1 cellular context compared by ENCODE assay signal in the genomic region with DNA sequence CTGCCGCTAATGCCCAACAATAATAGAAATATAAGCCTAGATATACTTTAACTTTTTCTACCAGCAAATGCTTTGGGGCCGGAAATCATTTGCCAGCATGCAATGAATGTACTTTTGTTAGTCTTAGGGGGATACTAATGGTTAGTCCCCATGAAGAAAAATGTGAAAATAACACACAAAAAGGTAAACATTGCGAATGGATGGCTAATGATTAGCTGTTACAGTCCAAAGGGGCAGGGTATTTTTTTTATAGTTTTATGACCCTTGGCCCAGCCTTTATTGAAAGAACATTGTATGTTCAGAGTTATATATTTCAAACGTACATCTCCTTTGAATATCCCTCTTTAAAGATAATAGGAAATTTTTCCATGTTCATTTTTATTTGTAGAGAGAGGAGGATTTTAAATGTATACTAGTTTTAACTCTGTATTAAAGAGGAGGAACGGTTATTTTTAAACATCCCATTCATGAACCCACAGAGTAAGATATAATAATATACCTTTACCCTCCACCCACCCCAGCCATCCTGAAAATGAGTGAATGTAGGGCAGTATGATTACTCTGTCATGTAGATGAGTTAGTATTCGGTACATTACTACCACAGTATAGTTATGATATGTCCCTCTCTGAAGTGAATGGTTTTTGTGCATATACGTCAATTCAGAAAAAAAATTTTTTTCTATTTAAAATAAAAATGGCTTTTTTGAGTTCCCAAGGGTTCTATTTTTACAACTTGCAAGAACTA.
A peak's percentile ranks its signal among the peaks of the same experiment; 100 is the strongest.
TF ChIP-seq lines count a peak whose summit lies in the region.

No MANE protein-coding gene starts in this region.

TF ChIP-seq in HepG2, 621 proteins besides CTCF, POLR2A, EP300 and RAD21 (continued from another document and continues in another):
- TF ChIP-seq, protein P1, sequence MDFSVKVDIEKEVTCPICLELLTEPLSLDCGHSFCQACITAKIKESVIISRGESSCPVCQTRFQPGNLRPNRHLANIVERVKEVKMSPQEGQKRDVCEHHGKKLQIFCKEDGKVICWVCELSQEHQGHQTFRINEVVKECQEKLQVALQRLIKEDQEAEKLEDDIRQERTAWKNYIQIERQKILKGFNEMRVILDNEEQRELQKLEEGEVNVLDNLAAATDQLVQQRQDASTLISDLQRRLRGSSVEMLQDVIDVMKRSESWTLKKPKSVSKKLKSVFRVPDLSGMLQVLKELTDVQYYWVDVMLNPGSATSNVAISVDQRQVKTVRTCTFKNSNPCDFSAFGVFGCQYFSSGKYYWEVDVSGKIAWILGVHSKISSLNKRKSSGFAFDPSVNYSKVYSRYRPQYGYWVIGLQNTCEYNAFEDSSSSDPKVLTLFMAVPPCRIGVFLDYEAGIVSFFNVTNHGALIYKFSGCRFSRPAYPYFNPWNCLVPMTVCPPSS (IDR thresholded peaks at IDR 0.05), result no peak
- TF ChIP-seq FOXK1 (CRISPR knock-in tag; IDR thresholded peaks at IDR 0.05; ENCODE audit: borderline replicate concordance, low read depth) (peak; percentile 29; the same call in 1 of the 2 replicates), ZHX1 (CRISPR knock-in tag; IDR thresholded peaks at IDR 0.05; ENCODE audit: low read depth) (no peak), ARNTL (CRISPR knock-in tag; IDR thresholded peaks at IDR 0.05) (no peak), MIXL1 (CRISPR knock-in tag; IDR thresholded peaks at IDR 0.05) (peak; percentile 83), CEBPG (CRISPR knock-in tag; IDR thresholded peaks at IDR 0.05) (peak; percentile 71), KLF9 (CRISPR knock-in tag; IDR thresholded peaks at IDR 0.05; ENCODE audit: low read depth) (no peak), ISL2 (CRISPR knock-in tag; IDR thresholded peaks at IDR 0.05) (peak; percentile 89), BCL6 (CRISPR knock-in tag; IDR thresholded peaks at IDR 0.05) (peak; percentile 52), FOXP1 (IDR thresholded peaks at IDR 0.05) (no peak), FOXP1 (CRISPR knock-in tag; IDR thresholded peaks at IDR 0.05) (peak; percentile 78), U2AF2 (IDR thresholded peaks at IDR 0.05; ENCODE audit: low read depth, low read length) (no peak), MAFK (conservative IDR thresholded peaks at IDR 0.05 in 1 of 2, IDR thresholded peaks at IDR 0.05 in 1 of 2; ENCODE audit: low read length in 2 of 2) (no peak), ZBTB46 (CRISPR knock-in tag; IDR thresholded peaks at IDR 0.05; ENCODE audit: borderline replicate concordance) (no peak), TCF7 (IDR thresholded peaks at IDR 0.05; ENCODE audit: low read depth) (peak; percentile 47; the same call in 1 of the 2 replicates), RXRB (CRISPR knock-in tag; IDR thresholded peaks at IDR 0.05; ENCODE audit: borderline replicate concordance) (peak; percentile 73; the same call in 1 of the 2 replicates), ZNF781 (CRISPR knock-in tag; IDR thresholded peaks at IDR 0.05; ENCODE audit: borderline replicate concordance, not compliant biosample characterization) (no peak), PHF21A (CRISPR knock-in tag; IDR thresholded peaks at IDR 0.05) (peak; percentile 48; the same call in 1 of the 2 replicates), MBD4 (IDR thresholded peaks at IDR 0.05; ENCODE audit: borderline replicate concordance, low read length) (0 out of 2 replicates have a peak, but pooled peaks have one; percentile 23), PATZ1 (CRISPR knock-in tag; IDR thresholded peaks at IDR 0.05) (peak; percentile 69), ZNF570 (CRISPR knock-in tag; IDR thresholded peaks at IDR 0.05; ENCODE audit: borderline replicate concordance) (no peak), MED1 (CRISPR knock-in tag; IDR thresholded peaks at IDR 0.05) (peak; percentile 85), ZNF512 (CRISPR knock-in tag; IDR thresholded peaks at IDR 0.05) (no peak), ZNF792 (CRISPR knock-in tag; IDR thresholded peaks at IDR 0.05) (no peak)
- TF ChIP-seq, protein P2, sequence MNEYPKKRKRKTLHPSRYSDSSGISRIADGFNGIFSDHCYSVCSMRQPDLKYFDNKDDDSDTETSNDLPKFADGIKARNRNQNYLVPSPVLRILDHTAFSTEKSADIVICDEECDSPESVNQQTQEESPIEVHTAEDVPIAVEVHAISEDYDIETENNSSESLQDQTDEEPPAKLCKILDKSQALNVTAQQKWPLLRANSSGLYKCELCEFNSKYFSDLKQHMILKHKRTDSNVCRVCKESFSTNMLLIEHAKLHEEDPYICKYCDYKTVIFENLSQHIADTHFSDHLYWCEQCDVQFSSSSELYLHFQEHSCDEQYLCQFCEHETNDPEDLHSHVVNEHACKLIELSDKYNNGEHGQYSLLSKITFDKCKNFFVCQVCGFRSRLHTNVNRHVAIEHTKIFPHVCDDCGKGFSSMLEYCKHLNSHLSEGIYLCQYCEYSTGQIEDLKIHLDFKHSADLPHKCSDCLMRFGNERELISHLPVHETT (CRISPR knock-in tag; conservative IDR thresholded peaks at IDR 0.05), result no peak
- TF ChIP-seq, protein P3, sequence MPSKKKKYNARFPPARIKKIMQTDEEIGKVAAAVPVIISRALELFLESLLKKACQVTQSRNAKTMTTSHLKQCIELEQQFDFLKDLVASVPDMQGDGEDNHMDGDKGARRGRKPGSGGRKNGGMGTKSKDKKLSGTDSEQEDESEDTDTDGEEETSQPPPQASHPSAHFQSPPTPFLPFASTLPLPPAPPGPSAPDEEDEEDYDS (CRISPR knock-in tag; IDR thresholded peaks at IDR 0.05), result no peak
- TF ChIP-seq, protein P4, sequence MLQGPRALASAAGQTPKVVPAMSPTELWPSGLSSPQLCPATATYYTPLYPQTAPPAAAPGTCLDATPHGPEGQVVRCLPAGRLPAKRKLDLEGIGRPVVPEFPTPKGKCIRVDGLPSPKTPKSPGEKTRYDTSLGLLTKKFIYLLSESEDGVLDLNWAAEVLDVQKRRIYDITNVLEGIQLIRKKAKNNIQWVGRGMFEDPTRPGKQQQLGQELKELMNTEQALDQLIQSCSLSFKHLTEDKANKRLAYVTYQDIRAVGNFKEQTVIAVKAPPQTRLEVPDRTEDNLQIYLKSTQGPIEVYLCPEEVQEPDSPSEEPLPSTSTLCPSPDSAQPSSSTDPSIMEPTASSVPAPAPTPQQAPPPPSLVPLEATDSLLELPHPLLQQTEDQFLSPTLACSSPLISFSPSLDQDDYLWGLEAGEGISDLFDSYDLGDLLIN (CRISPR knock-in tag; IDR thresholded peaks at IDR 0.05; ENCODE audit: borderline replicate concordance), result no peak
- TF ChIP-seq, protein P5, sequence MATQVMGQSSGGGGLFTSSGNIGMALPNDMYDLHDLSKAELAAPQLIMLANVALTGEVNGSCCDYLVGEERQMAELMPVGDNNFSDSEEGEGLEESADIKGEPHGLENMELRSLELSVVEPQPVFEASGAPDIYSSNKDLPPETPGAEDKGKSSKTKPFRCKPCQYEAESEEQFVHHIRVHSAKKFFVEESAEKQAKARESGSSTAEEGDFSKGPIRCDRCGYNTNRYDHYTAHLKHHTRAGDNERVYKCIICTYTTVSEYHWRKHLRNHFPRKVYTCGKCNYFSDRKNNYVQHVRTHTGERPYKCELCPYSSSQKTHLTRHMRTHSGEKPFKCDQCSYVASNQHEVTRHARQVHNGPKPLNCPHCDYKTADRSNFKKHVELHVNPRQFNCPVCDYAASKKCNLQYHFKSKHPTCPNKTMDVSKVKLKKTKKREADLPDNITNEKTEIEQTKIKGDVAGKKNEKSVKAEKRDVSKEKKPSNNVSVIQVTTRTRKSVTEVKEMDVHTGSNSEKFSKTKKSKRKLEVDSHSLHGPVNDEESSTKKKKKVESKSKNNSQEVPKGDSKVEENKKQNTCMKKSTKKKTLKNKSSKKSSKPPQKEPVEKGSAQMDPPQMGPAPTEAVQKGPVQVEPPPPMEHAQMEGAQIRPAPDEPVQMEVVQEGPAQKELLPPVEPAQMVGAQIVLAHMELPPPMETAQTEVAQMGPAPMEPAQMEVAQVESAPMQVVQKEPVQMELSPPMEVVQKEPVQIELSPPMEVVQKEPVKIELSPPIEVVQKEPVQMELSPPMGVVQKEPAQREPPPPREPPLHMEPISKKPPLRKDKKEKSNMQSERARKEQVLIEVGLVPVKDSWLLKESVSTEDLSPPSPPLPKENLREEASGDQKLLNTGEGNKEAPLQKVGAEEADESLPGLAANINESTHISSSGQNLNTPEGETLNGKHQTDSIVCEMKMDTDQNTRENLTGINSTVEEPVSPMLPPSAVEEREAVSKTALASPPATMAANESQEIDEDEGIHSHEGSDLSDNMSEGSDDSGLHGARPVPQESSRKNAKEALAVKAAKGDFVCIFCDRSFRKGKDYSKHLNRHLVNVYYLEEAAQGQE (IDR thresholded peaks at IDR 0.05; ENCODE audit: borderline replicate concordance in 1 of 2, low read depth in 1 of 2, low read length in 2 of 2), result 0 out of 4 replicates have a peak, but pooled peaks of 1 of the 2 experiments have one; percentile 11
- TF ChIP-seq, protein P6, sequence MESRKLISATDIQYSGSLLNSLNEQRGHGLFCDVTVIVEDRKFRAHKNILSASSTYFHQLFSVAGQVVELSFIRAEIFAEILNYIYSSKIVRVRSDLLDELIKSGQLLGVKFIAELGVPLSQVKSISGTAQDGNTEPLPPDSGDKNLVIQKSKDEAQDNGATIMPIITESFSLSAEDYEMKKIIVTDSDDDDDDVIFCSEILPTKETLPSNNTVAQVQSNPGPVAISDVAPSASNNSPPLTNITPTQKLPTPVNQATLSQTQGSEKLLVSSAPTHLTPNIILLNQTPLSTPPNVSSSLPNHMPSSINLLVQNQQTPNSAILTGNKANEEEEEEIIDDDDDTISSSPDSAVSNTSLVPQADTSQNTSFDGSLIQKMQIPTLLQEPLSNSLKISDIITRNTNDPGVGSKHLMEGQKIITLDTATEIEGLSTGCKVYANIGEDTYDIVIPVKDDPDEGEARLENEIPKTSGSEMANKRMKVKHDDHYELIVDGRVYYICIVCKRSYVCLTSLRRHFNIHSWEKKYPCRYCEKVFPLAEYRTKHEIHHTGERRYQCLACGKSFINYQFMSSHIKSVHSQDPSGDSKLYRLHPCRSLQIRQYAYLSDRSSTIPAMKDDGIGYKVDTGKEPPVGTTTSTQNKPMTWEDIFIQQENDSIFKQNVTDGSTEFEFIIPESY (CRISPR knock-in tag; IDR thresholded peaks at IDR 0.05), result no peak
- TF ChIP-seq, protein P7, sequence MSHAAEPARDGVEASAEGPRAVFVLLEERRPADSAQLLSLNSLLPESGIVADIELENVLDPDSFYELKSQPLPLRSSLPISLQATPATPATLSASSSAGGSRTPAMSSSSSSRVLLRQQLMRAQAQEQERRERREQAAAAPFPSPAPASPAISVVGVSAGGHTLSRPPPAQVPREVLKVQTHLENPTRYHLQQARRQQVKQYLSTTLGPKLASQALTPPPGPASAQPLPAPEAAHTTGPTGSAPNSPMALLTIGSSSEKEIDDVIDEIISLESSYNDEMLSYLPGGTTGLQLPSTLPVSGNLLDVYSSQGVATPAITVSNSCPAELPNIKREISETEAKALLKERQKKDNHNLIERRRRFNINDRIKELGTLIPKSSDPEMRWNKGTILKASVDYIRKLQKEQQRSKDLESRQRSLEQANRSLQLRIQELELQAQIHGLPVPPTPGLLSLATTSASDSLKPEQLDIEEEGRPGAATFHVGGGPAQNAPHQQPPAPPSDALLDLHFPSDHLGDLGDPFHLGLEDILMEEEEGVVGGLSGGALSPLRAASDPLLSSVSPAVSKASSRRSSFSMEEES (CRISPR knock-in tag; IDR thresholded peaks at IDR 0.05), result 0 out of 2 replicates have a peak, but pooled peaks have one; percentile 38
